10 cellular contexts compared by ENCODE assay signal in genomic region chr6:105794263-105794662, GRCh38.
A peak's percentile ranks its signal among the peaks of the same experiment; 100 is the strongest.
DNase-seq lines count a peak whose midpoint lies in the region; ATAC-seq and TF ChIP-seq lines count a peak whose summit lies in the region.
"Had no signal": no experiment of that assay in that cellular context is flagged by ENCODE, and none has a peak within 500 bp of the region (broad histone marks: within the 10 kb centered on the region; RNA-seq: fewer than 3 reads in every experiment).

No MANE protein-coding gene starts in this region.

- peaks cover 37 to 49% of the 10 kb centered on the region in 2 donors for H3K4me1 ChIP-seq in adrenal gland (replicated peaks in 1 of 2)
- H3K4me1 ChIP-seq in liver (ENCODE audit: control insufficient read depth in 4 of 4, insufficient read depth in 4 of 4, low read length in 3 of 4) = peaks cover 13 to 78% (median 59%) of the 10 kb centered on the region in 4 donors

- WGBS in adrenal gland, 4 donors = 13 to 27% (median 17%) methylated on average over 5 of the region's 5 CpGs
- WGBS in liver = 13% methylated on average over 5 of the region's 5 CpGs

- peak; percentile 82 for ATAC-seq in Right ventricle myocardium inferior
- no peak for ATAC-seq in GM21423 (IDR thresholded peaks at IDR 0.05; ENCODE audit: unreplicated experiment)

- intact Hi-C loops in Right ventricle myocardium inferior (cut with DNase I) = loop anchor here (10.0 kb wide), 2 partner anchors 121 to 201 kb away; no protein-coding TSS in a partner anchor
- intact Hi-C loops in cardiac septum (cut with DNase I) = loop anchor here (10.0 kb wide), 1 partner anchor 309 kb away; no protein-coding TSS in a partner anchor
- intact Hi-C loops in adrenal gland (cut with DNase I) = no loop called here

- H3K27me3 ChIP-seq in adrenal gland (no peaks in the 10 kb centered on the region), liver (ENCODE audit: control insufficient read depth in 4 of 4, insufficient read depth in 4 of 4, low read length in 3 of 4) (no peaks in the 10 kb centered on the region)

- H3K36me3 ChIP-seq in adrenal gland (replicated peaks in 1 of 2) (no peaks in the 10 kb centered on the region), liver (ENCODE audit: control insufficient read depth in 4 of 4, insufficient read depth in 3 of 4, low read depth in 1 of 4, low read length in 3 of 4) (no peaks in the 10 kb centered on the region)

- DNase-seq in Right ventricle myocardium inferior (ENCODE audit: missing footprints) (peak; percentile 80), cardiac septum (ENCODE audit: low spot score) (no peak), adrenal gland (peak; percentile 54 to 84 (median 73)), DMS153 treated with DMSO at 0.1 percent for 48 hours (lab: John Stamatoyannopoulos, UW; ENCODE audit: unreplicated experiment) (no peak)
- DNase-seq in stimulated activated CD4-positive, alpha-beta T cell treated with anti-CD3 and anti-CD28 coated beads, Interleukin-1b, Interleukin-23, amount 100 ng/mL, for 48 hours = no peak
- no peak for DNase-seq in activated CD4-positive, CD25-positive, alpha-beta regulatory T cell (lab: John Stamatoyannopoulos, UW)
- DNase-seq: immature natural killer cell had no signal

- H3K27ac ChIP-seq in adrenal gland (peak overlapping the region in 1 of 5 donors; percentile 22), liver (ENCODE audit: low read depth in 1 of 2, low read length in 2 of 2) (peak overlapping the region; percentile 64 to 79)
- H3K27ac ChIP-seq: C4-2B had no signal

- H3K4me3 ChIP-seq in adrenal gland (no peak overlapping the region), liver (ENCODE audit: low read depth in 1 of 3, low read length in 3 of 3) (no peak overlapping the region)

- H3K9me3 ChIP-seq in adrenal gland (replicated peaks in 1 of 3) (no peaks in the 10 kb centered on the region), liver (ENCODE audit: control insufficient read depth in 4 of 4, low read length in 3 of 4) (no peaks in the 10 kb centered on the region)

- TF ChIP-seq POLR2A in adrenal gland (IDR thresholded peaks at IDR 0.05) = no peak

- TF ChIP-seq CTCF in adrenal gland (IDR thresholded peaks at IDR 0.05) (no peak), liver (IDR thresholded peaks at IDR 0.05; ENCODE audit: low read depth, low read length, missing input control) (no peak)

- no peak overlapping the region for H3K9ac ChIP-seq in liver (ENCODE audit: low read depth in 1 of 2, low read length in 2 of 2)

- peak; percentile 64 to 75 for TF ChIP-seq RAD21 in liver (IDR thresholded peaks at IDR 0.05)

TF ChIP-seq in liver, 16 proteins besides CTCF, POLR2A, EP300 and RAD21:
- TF ChIP-seq YY1 (IDR thresholded peaks at IDR 0.05) = peak; percentile 77
- TF ChIP-seq NR2F2 (IDR thresholded peaks at IDR 0.05) = peak; percentile 58
- peak; percentile 58 for TF ChIP-seq ATF3 (IDR thresholded peaks at IDR 0.05)
- TF ChIP-seq JUND (IDR thresholded peaks at IDR 0.05) = peak; percentile 85 to 88
- TF ChIP-seq HNF4G (IDR thresholded peaks at IDR 0.05) = peak; percentile 97
- no peak for TF ChIP-seq FOXA2 (IDR thresholded peaks at IDR 0.05)
- peak; percentile 96 to 98 for TF ChIP-seq RXRA (IDR thresholded peaks at IDR 0.05)
- TF ChIP-seq HNF4A (conservative IDR thresholded peaks at IDR 0.05) = peak; percentile 99
- peak; percentile 53 to 72 for TF ChIP-seq EGR1 (IDR thresholded peaks at IDR 0.05; ENCODE audit: low read depth in 2 of 2)
- peak; percentile 76 for TF ChIP-seq REST (IDR thresholded peaks at IDR 0.05)
- TF ChIP-seq TAF1 (conservative IDR thresholded peaks at IDR 0.05) = no peak
- TF ChIP-seq FOXA1 (IDR thresholded peaks at IDR 0.05) = peak; percentile 57
- peak; percentile 92 for TF ChIP-seq MAX (IDR thresholded peaks at IDR 0.05)
- TF ChIP-seq SP1 (IDR thresholded peaks at IDR 0.05) = peak; percentile 98
- no peak for TF ChIP-seq GABPA (IDR thresholded peaks at IDR 0.05 in 1 of 2, conservative IDR thresholded peaks at IDR 0.05 in 1 of 2)
- peak; percentile 78 for TF ChIP-seq ZBTB33 (IDR thresholded peaks at IDR 0.05)
TF ChIP-seq in liver: peak in this region for 13.

Comparison
In these comparisons a context has a peak if more than half of its experiments do, and no peak if none do; other contexts are left out.
1. DNase-seq: peak in Right ventricle myocardium inferior (single experiment) and adrenal gland (7 of 7); none in cardiac septum (single experiment), stimulated activated CD4-positive, alpha-beta T cell treated with anti-CD3 and anti-CD28 coated beads, Interleukin-1b, Interleukin-23, amount 100 ng/mL, for 48 hours (single experiment), activated CD4-positive, CD25-positive, alpha-beta regulatory T cell (0 of 4) and DMS153 treated with DMSO at 0.1 percent for 48 hours (single experiment).
2. intact Hi-C loops: an anchor here in Right ventricle myocardium inferior (10.0 kb wide) and cardiac septum (10.0 kb wide); none called in adrenal gland.